17 cellular contexts compared by ENCODE assay signal in genomic region chr2:148955798-148956197, GRCh38.
"Had no signal": no experiment of that assay in that cellular context is flagged by ENCODE, and none has a peak within 500 bp of the region (broad histone marks: within the 10 kb centered on the region; RNA-seq: fewer than 3 reads in every experiment).

No MANE protein-coding gene starts in this region.

- ATAC-seq: effector memory CD8-positive, alpha-beta T cell; psoas muscle; right cardiac atrium had no signal

- H3K27ac ChIP-seq: hepatocyte, left ventricle myocardium inferior, psoas muscle, transverse colon, vagina had no signal

- H3K27me3 ChIP-seq: hepatocyte, transverse colon, vagina had no signal

- H3K4me1 ChIP-seq: left ventricle myocardium inferior, psoas muscle, transverse colon, vagina had no signal

- H3K4me3 ChIP-seq: hepatocyte, left ventricle myocardium inferior, psoas muscle, transverse colon, vagina had no signal

- H3K27ac Mint-ChIP-seq: activated naive CD8-positive, alpha-beta T cell treated with anti-CD3 and anti-CD28 coated beads for 36 hours; effector memory CD8-positive, alpha-beta T cell; stimulated activated naive CD8-positive, alpha-beta T cell treated with anti-CD3 and anti-CD28 coated beads, Interleukin-15, Interleukin-2, amounts not matched to agents 100 ng/mL and 50 ng/mL, for 24 hours had no signal

- H3K4me1 Mint-ChIP-seq: neural crest cell had no signal

- H3K9me3 Mint-ChIP-seq: activated naive CD8-positive, alpha-beta T cell treated with anti-CD3 and anti-CD28 coated beads for 36 hours; effector memory CD8-positive, alpha-beta T cell; neural crest cell; stimulated activated naive CD8-positive, alpha-beta T cell treated with anti-CD3 and anti-CD28 coated beads, Interleukin-15, Interleukin-2, amounts not matched to agents 100 ng/mL and 50 ng/mL, for 24 hours had no signal

- H3K27me3 Mint-ChIP-seq: activated naive CD8-positive, alpha-beta T cell treated with anti-CD3 and anti-CD28 coated beads for 36 hours; effector memory CD8-positive, alpha-beta T cell; stimulated activated naive CD8-positive, alpha-beta T cell treated with anti-CD3 and anti-CD28 coated beads, Interleukin-15, Interleukin-2, amounts not matched to agents 100 ng/mL and 50 ng/mL, for 24 hours had no signal

- H3K4me3 Mint-ChIP-seq: activated naive CD8-positive, alpha-beta T cell treated with anti-CD3 and anti-CD28 coated beads for 36 hours; effector memory CD8-positive, alpha-beta T cell; neural crest cell; stimulated activated naive CD8-positive, alpha-beta T cell treated with anti-CD3 and anti-CD28 coated beads, Interleukin-15, Interleukin-2, amounts not matched to agents 100 ng/mL and 50 ng/mL, for 24 hours had no signal

- H3K9me3 ChIP-seq: left ventricle myocardium inferior, psoas muscle, transverse colon, vagina had no signal

- H3K36me3 ChIP-seq: left ventricle myocardium inferior, transverse colon, vagina had no signal

- DNase-seq: activated CD4-positive, alpha-beta T cell treated with anti-CD3 and anti-CD28 coated beads, Interleukin-2, amount 50 U/mL, for 48 hours; activated naive CD4-positive, alpha-beta T cell; activated naive CD8-positive, alpha-beta T cell treated with anti-CD3 and anti-CD28 coated beads for 36 hours; amniotic stem cell; dermis blood vessel endothelial cell; effector memory CD8-positive, alpha-beta T cell; foreskin fibroblast; left ventricle myocardium inferior; psoas muscle; right cardiac atrium; stimulated activated CD4-positive, alpha-beta T cell treated with anti-CD3 and anti-CD28 coated beads, Interleukin-2, amount 100 ng/mL, for 24 hours; T-helper 2 cell; transverse colon had no signal
